ENCODE assay signal across 34 cellular contexts in the genomic region with DNA sequence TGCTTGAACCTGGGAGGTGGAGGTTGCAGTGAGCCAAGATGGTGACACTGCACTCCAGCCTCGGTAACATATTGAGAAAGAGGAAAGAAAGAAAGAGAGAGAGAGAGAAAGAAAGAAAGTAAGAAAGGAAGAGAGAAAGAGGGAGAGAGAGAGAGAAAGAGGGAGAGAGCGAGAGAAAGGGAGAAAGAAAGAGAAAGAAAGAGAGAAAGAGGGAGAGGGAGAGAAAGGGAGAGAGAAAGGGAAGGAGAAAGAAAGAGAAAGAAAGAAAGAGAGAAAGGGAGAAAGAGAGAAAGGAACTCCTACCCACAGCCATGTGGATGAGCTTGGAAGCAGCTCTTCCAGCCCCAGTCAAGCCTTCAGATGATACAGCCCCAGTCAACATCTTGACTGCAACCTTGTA. TPM values are rescaled to one million over a fixed set of nuclear protein-coding genes. Genes with fewer than 3 reads are reported as not detected.
"Had no signal": no experiment of that assay in that cellular context is flagged by ENCODE, and none has a peak within 500 bp of the region (broad histone marks: within the 10 kb centered on the region; RNA-seq: fewer than 3 reads in every experiment).

No MANE protein-coding gene starts in this region.

- H3K36me3 Mint-ChIP-seq: stimulated activated effector memory CD8-positive, alpha-beta T cell treated with anti-CD3 and anti-CD28 coated beads, Interleukin-12 subunit alpha, Interleukin-12 subunit beta, amount 100 ng/mL, for 72 hours; stimulated activated memory B cell treated with anti-CD40 and anti-IgM and Interleukin-4, amounts not matched to agents 10 μg/mL and 1 μg/mL and 100 μg/mL, for 72 hours had no signal

- H3K36me3 ChIP-seq: stomach, suprapubic skin, thoracic aorta, thyroid gland, tibial artery, tibial nerve, transverse colon, upper lobe of left lung, upper lobe of right lung, uterus, vagina had no signal

- H3K4me1 Mint-ChIP-seq: stimulated activated effector memory CD8-positive, alpha-beta T cell treated with anti-CD3 and anti-CD28 coated beads, Interleukin-12 subunit alpha, Interleukin-12 subunit beta, amount 100 ng/mL, for 72 hours; stimulated activated memory B cell treated with anti-CD40 and anti-IgM and Interleukin-4, amounts not matched to agents 10 μg/mL and 1 μg/mL and 100 μg/mL, for 72 hours; stimulated activated naive B cell treated with anti-CD40 and anti-IgM and Interleukin-4, amounts not matched to agents 10 μg/mL and 1 μg/mL and 100 μg/mL, for 72 hours; stimulated activated naive CD8-positive, alpha-beta T cell treated with anti-CD3 and anti-CD28 coated beads, Interleukin-15, amount 100 ng/mL, for 72 hours had no signal

- H3K4me3 Mint-ChIP-seq: stimulated activated effector memory CD8-positive, alpha-beta T cell treated with anti-CD3 and anti-CD28 coated beads, Interleukin-12 subunit alpha, Interleukin-12 subunit beta, amount 100 ng/mL, for 72 hours; stimulated activated memory B cell treated with anti-CD40 and anti-IgM and Interleukin-4, amounts not matched to agents 10 μg/mL and 1 μg/mL and 100 μg/mL, for 72 hours; stimulated activated naive B cell treated with anti-CD40 and anti-IgM and Interleukin-4, amounts not matched to agents 10 μg/mL and 1 μg/mL and 100 μg/mL, for 72 hours; stimulated activated naive CD8-positive, alpha-beta T cell treated with anti-CD3 and anti-CD28 coated beads, Interleukin-15, amount 100 ng/mL, for 72 hours; stimulated activated naive CD8-positive, alpha-beta T cell treated with anti-CD3 and anti-CD28 coated beads, Interleukin-15, Interleukin-2, amounts not matched to agents 100 ng/mL and 50 ng/mL, for 24 hours; type B pancreatic cell had no signal

- H3K27ac Mint-ChIP-seq: stimulated activated effector memory CD8-positive, alpha-beta T cell treated with anti-CD3 and anti-CD28 coated beads, Interleukin-12 subunit alpha, Interleukin-12 subunit beta, amount 100 ng/mL, for 72 hours; stimulated activated memory B cell treated with anti-CD40 and anti-IgM and Interleukin-4, amounts not matched to agents 10 μg/mL and 1 μg/mL and 100 μg/mL, for 72 hours; stimulated activated naive B cell treated with anti-CD40 and anti-IgM and Interleukin-4, amounts not matched to agents 10 μg/mL and 1 μg/mL and 100 μg/mL, for 72 hours; stimulated activated naive CD8-positive, alpha-beta T cell treated with anti-CD3 and anti-CD28 coated beads, Interleukin-15, amount 100 ng/mL, for 72 hours; stimulated activated naive CD8-positive, alpha-beta T cell treated with anti-CD3 and anti-CD28 coated beads, Interleukin-15, Interleukin-2, amounts not matched to agents 100 ng/mL and 50 ng/mL, for 24 hours; type B pancreatic cell had no signal

- H3K27me3 ChIP-seq: testis, thyroid gland, uterus, vagina had no signal

- FAIRE-seq: urothelium cell line had no signal

- H3K9me3 ChIP-seq: testis, thyroid gland had no signal

- H3K27ac ChIP-seq: stomach, suprapubic skin, testis, thoracic aorta, thyroid gland, tibial artery, tibial nerve, transverse colon, upper lobe of left lung, upper lobe of right lung, uterus, vagina had no signal

- H3K4me1 ChIP-seq: stomach, suprapubic skin, testis, thyroid gland, tibial artery, tibial nerve, transverse colon, upper lobe of left lung, upper lobe of right lung, uterus, vagina had no signal

- ATAC-seq: stimulated activated effector memory CD8-positive, alpha-beta T cell treated with anti-CD3 and anti-CD28 coated beads, Interleukin-12 subunit alpha, Interleukin-12 subunit beta, amount 100 ng/mL, for 72 hours; stimulated activated memory B cell treated with anti-CD40 and anti-IgM and Interleukin-4, amounts not matched to agents 10 μg/mL and 1 μg/mL and 100 μg/mL, for 72 hours; stimulated activated naive B cell treated with anti-CD40 and anti-IgM and Interleukin-4, amounts not matched to agents 10 μg/mL and 1 μg/mL and 100 μg/mL, for 72 hours; stimulated activated naive CD8-positive, alpha-beta T cell treated with anti-CD3 and anti-CD28 coated beads, Interleukin-15, amount 100 ng/mL, for 72 hours; stimulated activated naive CD8-positive, alpha-beta T cell treated with anti-CD3 and anti-CD28 coated beads, Interleukin-15, Interleukin-2, amounts not matched to agents 100 U/mL and 50 U/mL, for 24 hours; upper lobe of right lung had no signal

- H3K4me3 ChIP-seq: stomach, suprapubic skin, testis, thoracic aorta, thyroid gland, tibial artery, tibial nerve, transverse colon, upper lobe of left lung, upper lobe of right lung, uterus, vagina had no signal

- DNase-seq: stimulated activated CD4-positive, alpha-beta T cell treated with anti-CD3 and anti-CD28 coated beads, Interleukin-2, amount 100 ng/mL, for 48 hours; stimulated activated CD4-positive, alpha-beta T cell treated with anti-CD3 and anti-CD28 coated beads, Interleukin-4, amount 100 ng/mL, for 1 hour; stimulated activated CD4-positive, alpha-beta T cell treated with anti-CD3 and anti-CD28 coated beads, Interleukin-4, amount 100 ng/mL, for 24 hours; stimulated activated CD4-positive, alpha-beta T cell treated with anti-CD3 and anti-CD28 coated beads, Interleukin-4, amount 100 ng/mL, for 4 hours; stimulated activated CD8-positive, alpha-beta memory T cell treated with anti-CD3 and anti-CD28 coated beads, Interleukin-4, amount 100 ng/mL, for 48 hours; stimulated activated naive B cell treated with anti-CD40 and anti-IgM and Interleukin-4, amounts not matched to agents 10 μg/mL and 1 μg/mL and 100 μg/mL, for 72 hours; stimulated activated naive CD4-positive, alpha-beta T cell; stimulated activated naive CD4-positive, alpha-beta T cell treated with Interleukin-2 at 50 U/mL for 16 hours; stimulated activated naive CD8-positive, alpha-beta T cell treated with anti-CD3 and anti-CD28 coated beads, Interleukin-15, amount 100 ng/mL, for 72 hours; stimulated activated naive CD8-positive, alpha-beta T cell treated with anti-CD3 and anti-CD28 coated beads, Interleukin-15, Interleukin-2, amounts not matched to agents 100 U/mL and 50 U/mL, for 24 hours; stomach; substantia nigra; testis; thyroid gland; tibial artery; transverse colon; trophoblast cell; upper lobe of left lung; upper lobe of right lung; uterus had no signal

RNA-seq across cellular contexts. Expression of gene ZNRF4, which starts 46.7 kb away (rescaled TPM):
- total RNA-seq: stomach, subcutaneous adipose tissue, suprapubic skin, temporal lobe, thoracic aorta, tibial nerve, transverse colon, upper lobe of left lung, upper lobe of right lung, ureter, urinary bladder, uterus, vagina had no signal
- polyA plus RNA-seq: stomach, thymus, urinary bladder had no signal
